Comparison of ENCODE assay signal across 30 cellular contexts in the genomic region with DNA sequence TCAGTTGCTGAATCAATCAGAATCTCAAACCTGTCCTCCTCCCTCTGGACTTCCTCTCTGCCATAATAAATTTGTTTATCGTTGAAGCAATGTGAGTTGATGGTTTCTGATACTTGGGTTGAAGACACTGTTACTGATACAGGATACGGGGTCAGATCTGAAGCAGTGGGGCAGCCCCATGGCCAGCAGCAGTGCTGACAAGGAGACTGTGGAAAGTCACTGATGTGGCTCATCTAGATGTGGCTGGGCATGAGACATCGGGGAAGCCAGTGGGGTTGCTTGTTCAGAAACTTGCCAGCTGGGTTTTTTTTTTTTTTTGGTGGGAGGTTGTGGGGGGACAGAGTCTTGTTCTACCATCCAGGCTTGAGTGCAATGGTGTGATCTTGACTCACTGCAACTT. TPM values are rescaled to one million over a fixed set of nuclear protein-coding genes. Genes with fewer than 3 reads are reported as not detected.
"Had no signal": no experiment of that assay in that cellular context is flagged by ENCODE, and none has a peak within 500 bp of the region (broad histone marks: within the 10 kb centered on the region; RNA-seq: fewer than 3 reads in every experiment).

No MANE protein-coding gene starts in this region.

- H3K9me3 Mint-ChIP-seq: activated CD4-positive, alpha-beta T cell treated with anti-CD3 and anti-CD28 coated beads, Interleukin-2, amount 10 ng/mL, durations not matched to agents 24 days and 14 days; activated naive CD4-positive, alpha-beta T cell treated with anti-CD3 and anti-CD28 coated beads for 36 hours; activated naive CD4-positive, alpha-beta T cell treated with anti-CD3 and anti-CD28 coated beads, Interleukin-2, amount 50 U/mL, for 72 hours; activated T-cell treated with anti-CD3 and anti-CD28 coated beads, Interleukin-2, amount 50 U/mL, for 4 hours; brain; central memory CD8-positive, alpha-beta T cell; IgD-negative memory B cell; T-helper 1 cell treated with Interleukin-12 subunit alpha and Interleukin-12 subunit beta and Interleukin-4 antibody, amounts not matched to agents 30 μg/mL and 1 μg/mL, for 36 hours; T-helper 2 cell treated with Interferon-gamma antibody and Interleukin-4, amounts not matched to agents 5 μg/mL and 100 μg/mL, for 36 hours had no signal

- H3K9me3 ChIP-seq: Peyer's patch, SJSA1, SK-N-SH had no signal

- H3K27ac Mint-ChIP-seq: activated CD4-positive, alpha-beta T cell treated with anti-CD3 and anti-CD28 coated beads, Interleukin-2, amount 10 ng/mL, durations not matched to agents 24 days and 14 days; activated naive CD4-positive, alpha-beta T cell treated with anti-CD3 and anti-CD28 coated beads for 36 hours; activated naive CD4-positive, alpha-beta T cell treated with anti-CD3 and anti-CD28 coated beads, Interleukin-2, amount 50 U/mL, for 72 hours; IgD-negative memory B cell; T-helper 1 cell treated with Interleukin-12 subunit alpha and Interleukin-12 subunit beta and Interleukin-4 antibody, amounts not matched to agents 30 μg/mL and 1 μg/mL, for 36 hours; T-helper 2 cell treated with Interferon-gamma antibody and Interleukin-4, amounts not matched to agents 5 μg/mL and 100 μg/mL, for 36 hours had no signal

- H3K4me3 ChIP-seq: Peyer's patch, SJSA1 had no signal

- H3K36me3 ChIP-seq: Peyer's patch, SJSA1 had no signal

- DNase-seq: activated CD4-positive, alpha-beta T cell treated with anti-CD3 and anti-CD28 coated beads, Interleukin-2, amount 10 ng/mL, durations not matched to agents 24 days and 14 days; activated CD4-positive, alpha-beta T cell treated with anti-CD3 and anti-CD28 coated beads, Interleukin-2, amount 50 U/mL, for 4 hours; activated CD8-positive, alpha-beta memory T cell treated with anti-CD3 and anti-CD28 coated beads, Interleukin-2, amount 50 U/mL, for 4 hours; activated gamma-delta T cell treated with Interleukin-2 at 50 U/mL for 16 hours; activated naive CD4-positive, alpha-beta T cell treated with anti-CD3 and anti-CD28 coated beads for 36 hours; activated T-cell treated with anti-CD3 and anti-CD28 coated beads for 4 hours; activated T-cell treated with anti-CD3 and anti-CD28 coated beads, Interleukin-2, amount 50 U/mL, for 4 hours; amniotic stem cell; Karpas-422; KBM-7; NCI-H1105 treated with DMSO at 0.1 percent for 48 hours; NCI-H1436; NCI-H1694; NCI-H1930; NCI-H2081 treated with DMSO at 0.1 percent for 48 hours; NCI-H226; NCI-H446 treated with DMSO at 0.1 percent for 48 hours; NCI-H524 treated with DMSO at 0.1 percent for 48 hours; Peyer's patch; RPMI8226; SHP77 treated with DMSO at 0.1 percent for 48 hours; SK-N-SH had no signal

- H3K36me3 Mint-ChIP-seq: activated naive CD4-positive, alpha-beta T cell treated with anti-CD3 and anti-CD28 coated beads, Interleukin-2, amount 50 U/mL, for 72 hours; brain; IgD-negative memory B cell had no signal

- H3K4me1 ChIP-seq: Peyer's patch had no signal

- H3K27ac ChIP-seq: Peyer's patch, SJSA1 had no signal

- H3K27me3 ChIP-seq: Peyer's patch, SJSA1 had no signal

- ATAC-seq: activated T-cell treated with anti-CD3 and anti-CD28 coated beads, Interleukin-2, amount 50 U/mL, for 4 hours had no signal

- H3K4me3 Mint-ChIP-seq: activated CD4-positive, alpha-beta T cell treated with anti-CD3 and anti-CD28 coated beads, Interleukin-2, amount 10 ng/mL, durations not matched to agents 24 days and 14 days; activated naive CD4-positive, alpha-beta T cell treated with anti-CD3 and anti-CD28 coated beads for 36 hours; activated T-cell treated with anti-CD3 and anti-CD28 coated beads, Interleukin-2, amount 50 U/mL, for 4 hours; brain; central memory CD8-positive, alpha-beta T cell; IgD-negative memory B cell; T-helper 1 cell treated with Interleukin-12 subunit alpha and Interleukin-12 subunit beta and Interleukin-4 antibody, amounts not matched to agents 30 μg/mL and 1 μg/mL, for 36 hours; T-helper 2 cell treated with Interferon-gamma antibody and Interleukin-4, amounts not matched to agents 5 μg/mL and 100 μg/mL, for 36 hours had no signal

RNA-seq across cellular contexts. Expression of a gene that starts 2.7 kb away (rescaled TPM):
- total RNA-seq: activated CD4-positive, alpha-beta T cell treated with anti-CD3 and anti-CD28 coated beads, Interleukin-2, amount 10 ng/mL, durations not matched to agents 24 days and 14 days; activated naive CD4-positive, alpha-beta T cell treated with anti-CD3 and anti-CD28 coated beads for 36 hours; activated naive CD4-positive, alpha-beta T cell treated with anti-CD3 and anti-CD28 coated beads, Interleukin-2, amount 50 U/mL, for 72 hours; activated T-cell treated with anti-CD3 and anti-CD28 coated beads, Interleukin-2, amount 50 U/mL, for 4 hours; MCF 10A; Peyer's patch had no signal
- polyA plus RNA-seq: IgD-negative memory B cell, SK-N-SH had no signal

RNA-seq across cellular contexts. Expression of a gene that starts 40.7 kb away (rescaled TPM):
- total RNA-seq: activated CD4-positive, alpha-beta T cell treated with anti-CD3 and anti-CD28 coated beads, Interleukin-2, amount 10 ng/mL, durations not matched to agents 24 days and 14 days; activated naive CD4-positive, alpha-beta T cell treated with anti-CD3 and anti-CD28 coated beads for 36 hours; activated naive CD4-positive, alpha-beta T cell treated with anti-CD3 and anti-CD28 coated beads, Interleukin-2, amount 50 U/mL, for 72 hours; activated T-cell treated with anti-CD3 and anti-CD28 coated beads, Interleukin-2, amount 50 U/mL, for 4 hours; MCF 10A had no signal
- polyA plus RNA-seq: IgD-negative memory B cell had no signal

RNA-seq across cellular contexts. Expression of a gene that starts 45.0 kb away (rescaled TPM):
- total RNA-seq: activated CD4-positive, alpha-beta T cell treated with anti-CD3 and anti-CD28 coated beads, Interleukin-2, amount 10 ng/mL, durations not matched to agents 24 days and 14 days; activated naive CD4-positive, alpha-beta T cell treated with anti-CD3 and anti-CD28 coated beads for 36 hours; activated naive CD4-positive, alpha-beta T cell treated with anti-CD3 and anti-CD28 coated beads, Interleukin-2, amount 50 U/mL, for 72 hours; MCF 10A; Peyer's patch; SJSA1 had no signal
- polyA plus RNA-seq: IgD-negative memory B cell had no signal
